In genomic region chrX:68719904-68720614, GRCh38 we compare ENCODE assay signal across 10 cellular contexts.
A peak's percentile ranks its signal among the peaks of the same experiment; 100 is the strongest.
DNase-seq lines count a peak whose midpoint lies in the region; ATAC-seq, FAIRE-seq and TF ChIP-seq lines count a peak whose summit lies in the region.
"Had no signal": no experiment of that assay in that cellular context is flagged by ENCODE, and none has a peak within 500 bp of the region (broad histone marks: within the 10 kb centered on the region; RNA-seq: fewer than 3 reads in every experiment).

No MANE protein-coding gene starts in this region.

- no peak for ATAC-seq in esophagus mucosa

- no peaks in the 10 kb centered on the region for H3K36me3 Mint-ChIP-seq in neural crest cell (ENCODE audit: low read depth)

- FAIRE-seq in urothelium cell line (lab: Jason Lieb, UNC), result no peak

- no peak overlapping the region for H3K4me3 ChIP-seq in epithelial cell of esophagus (ENCODE audit: low read length)
- H3K4me3 ChIP-seq: adrenal gland had no signal

- DNase-seq in GM13977 (ENCODE audit: low spot score) (no peak), NAMALWA (ENCODE audit: low spot score) (peak; percentile 29), epithelial cell of esophagus (ENCODE audit: low read depth) (no peak), neural crest cell (ENCODE audit: low read depth, low spot score) (no peak), urothelium cell line (ENCODE audit: low spot score) (no peak)
- DNase-seq in effector CD4-positive, alpha-beta T cell, result no peak
- DNase-seq in activated naive CD4-positive, alpha-beta T cell (lab: John Stamatoyannopoulos, UW), result no peak
- DNase-seq: MV-4-11 had no signal

- H3K27ac Mint-ChIP-seq in neural crest cell (ENCODE audit: unreplicated experiment), result no peak overlapping the region

- H3K9me3 Mint-ChIP-seq in neural crest cell, result no peaks in the 10 kb centered on the region

- H3K4me1 Mint-ChIP-seq in neural crest cell, result no peaks in the 10 kb centered on the region

- in situ Hi-C loops in GM13977 (cut with MboI; ENCODE audit: low pct_unique_long_range_greater_than_20kb, low sequenced_read_pairs, unreplicated experiment), result loop anchor here (25.0 kb wide), 1 partner anchor 208 kb away; no protein-coding TSS in a partner anchor

- H3K27me3 Mint-ChIP-seq in neural crest cell (ENCODE audit: low read depth), result no peaks in the 10 kb centered on the region

- TF ChIP-seq CTCF in GM13977 (IDR thresholded peaks at IDR 0.05; ENCODE audit: extremely low read depth, insufficient read depth, missing control alignments) (peak; percentile 16), epithelial cell of esophagus (IDR thresholded peaks at IDR 0.05; ENCODE audit: insufficient read depth, low read depth, low read length, missing control alignments) (peak; percentile 22), neural crest cell (conservative IDR thresholded peaks at IDR 0.05) (peak; percentile 19)

- H3K4me3 Mint-ChIP-seq in neural crest cell, result no peak overlapping the region
